ENCODE assay signal across 25 cellular contexts in the genomic region with DNA sequence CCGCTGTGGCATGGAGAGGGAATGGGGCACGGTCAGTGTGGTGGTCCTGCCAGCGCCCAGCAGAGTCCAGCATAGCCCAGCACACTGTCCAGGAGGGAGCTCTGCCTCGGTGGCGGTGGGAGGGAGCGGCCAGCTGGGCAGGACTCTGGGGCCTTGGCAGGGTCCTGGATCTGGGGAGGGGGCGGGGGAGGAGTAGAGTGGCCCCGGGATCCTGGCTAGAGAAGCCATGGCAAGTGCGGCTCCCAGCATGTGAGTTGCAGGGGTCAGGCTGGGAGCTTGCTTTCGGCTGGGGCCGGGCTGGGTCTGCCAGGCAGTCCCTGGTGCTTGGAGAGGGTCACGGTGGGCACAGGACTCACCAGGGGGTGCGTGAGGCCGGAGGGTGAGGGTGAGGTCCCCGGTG. TPM values are rescaled to one million over a fixed set of nuclear protein-coding genes. Genes with fewer than 3 reads are reported as not detected.
DNase-seq lines count a peak whose midpoint lies in the region; ATAC-seq and TF ChIP-seq lines count a peak whose summit lies in the region.
"Had no signal": no experiment of that assay in that cellular context is flagged by ENCODE, and none has a peak within 500 bp of the region (broad histone marks: within the 10 kb centered on the region; RNA-seq: fewer than 3 reads in every experiment).

No MANE protein-coding gene starts in this region.

- peaks cover 0 to 29% (median 0%) of the 10 kb centered on the region in 3 donors for H3K36me3 ChIP-seq in tibial nerve
- H3K36me3 ChIP-seq: SJCRH30 had no signal

- no peak for ATAC-seq in activated naive CD4-positive, alpha-beta T cell treated with anti-CD3 and anti-CD28 coated beads, Interleukin-2, amount 50 U/mL, for 72 hours
- ATAC-seq in memory B cell (ENCODE audit: low read depth), result no peak
- no peak for ATAC-seq in stimulated activated naive B cell treated with anti-CD40 and anti-IgM and Interleukin-4, amounts not matched to agents 10 μg/mL and 1 μg/mL and 100 μg/mL, for 72 hours (replicated peaks)
- ATAC-seq: HCT116, Right ventricle myocardium inferior had no signal

- H3K27ac ChIP-seq in tibial nerve, result no peak overlapping the region
- H3K27ac ChIP-seq: KMS-11, PC-9, SJCRH30 had no signal

- H3K27me3 Mint-ChIP-seq in activated naive CD4-positive, alpha-beta T cell treated with anti-CD3 and anti-CD28 coated beads for 36 hours (ENCODE audit: low read depth), result no peaks in the 10 kb centered on the region
- no peaks in the 10 kb centered on the region for H3K27me3 Mint-ChIP-seq in memory B cell
- no peaks in the 10 kb centered on the region for H3K27me3 Mint-ChIP-seq in stimulated activated naive B cell treated with anti-CD40 and anti-IgM and Interleukin-4, amounts not matched to agents 10 μg/mL and 1 μg/mL and 100 μg/mL, for 72 hours
- H3K27me3 Mint-ChIP-seq: IgD-negative memory B cell had no signal

- TF ChIP-seq EP300 in tibial nerve (IDR thresholded peaks at IDR 0.05), result no peak

- CTCF ChIA-PET in activated naive CD4-positive, alpha-beta T cell treated with anti-CD3 and anti-CD28 coated beads for 36 hours (lab: Charles Lee), result no interaction called here

- no peak overlapping the region for H3K4me3 Mint-ChIP-seq in activated naive CD4-positive, alpha-beta T cell treated with anti-CD3 and anti-CD28 coated beads for 36 hours
- no peak overlapping the region for H3K4me3 Mint-ChIP-seq in memory B cell
- H3K4me3 Mint-ChIP-seq in stimulated activated naive B cell treated with anti-CD40 and anti-IgM and Interleukin-4, amounts not matched to agents 10 μg/mL and 1 μg/mL and 100 μg/mL, for 72 hours, result peak overlapping the region; percentile 48 to 65
- H3K4me3 Mint-ChIP-seq: CD14-positive monocyte had no signal

- WGBS in tibial nerve, 2 donors, result 85 to 89% methylated on average over 10 to 15 of the region's 15 CpGs

- H3K9me3 Mint-ChIP-seq in activated naive CD4-positive, alpha-beta T cell treated with anti-CD3 and anti-CD28 coated beads, Interleukin-2, amount 50 U/mL, for 72 hours, result no peaks in the 10 kb centered on the region
- H3K9me3 Mint-ChIP-seq in activated naive CD4-positive, alpha-beta T cell treated with anti-CD3 and anti-CD28 coated beads for 36 hours, result no peaks in the 10 kb centered on the region
- no peaks in the 10 kb centered on the region for H3K9me3 Mint-ChIP-seq in memory B cell
- no peaks in the 10 kb centered on the region for H3K9me3 Mint-ChIP-seq in stimulated activated naive B cell treated with anti-CD40 and anti-IgM and Interleukin-4, amounts not matched to agents 10 μg/mL and 1 μg/mL and 100 μg/mL, for 72 hours
- H3K9me3 Mint-ChIP-seq: CD8-positive, alpha-beta memory T cell; IgD-negative memory B cell had no signal

- H3K27ac Mint-ChIP-seq in activated naive CD4-positive, alpha-beta T cell treated with anti-CD3 and anti-CD28 coated beads, Interleukin-2, amount 50 U/mL, for 72 hours, result peak overlapping the region; percentile 67 to 81
- H3K27ac Mint-ChIP-seq in activated naive CD4-positive, alpha-beta T cell treated with anti-CD3 and anti-CD28 coated beads for 36 hours, result no peak overlapping the region
- peak overlapping the region; percentile 70 for H3K27ac Mint-ChIP-seq in memory B cell
- H3K27ac Mint-ChIP-seq in stimulated activated naive B cell treated with anti-CD40 and anti-IgM and Interleukin-4, amounts not matched to agents 10 μg/mL and 1 μg/mL and 100 μg/mL, for 72 hours, result peak overlapping the region; percentile 89

- H3K4me1 ChIP-seq in tibial nerve, result peaks cover 0 to 48% (median 23%) of the 10 kb centered on the region in 4 donors
- H3K4me1 ChIP-seq: BE2C had no signal

- H3K36me3 Mint-ChIP-seq in activated naive CD4-positive, alpha-beta T cell treated with anti-CD3 and anti-CD28 coated beads, Interleukin-2, amount 50 U/mL, for 72 hours, result no peaks in the 10 kb centered on the region
- H3K36me3 Mint-ChIP-seq in activated naive CD4-positive, alpha-beta T cell treated with anti-CD3 and anti-CD28 coated beads for 36 hours (ENCODE audit: low read depth), result peaks cover 2% of the 10 kb centered on the region
- peaks cover 4% of the 10 kb centered on the region for H3K36me3 Mint-ChIP-seq in memory B cell
- H3K36me3 Mint-ChIP-seq in stimulated activated naive B cell treated with anti-CD40 and anti-IgM and Interleukin-4, amounts not matched to agents 10 μg/mL and 1 μg/mL and 100 μg/mL, for 72 hours, result peaks cover 4 to 31% of the 10 kb centered on the region in 2 donors
- H3K36me3 Mint-ChIP-seq: IgD-negative memory B cell had no signal

- intact Hi-C loops in activated naive CD4-positive, alpha-beta T cell treated with anti-CD3 and anti-CD28 coated beads for 36 hours (cut with micrococcal nuclease), result no loop called here

- DNase-seq in activated naive CD4-positive, alpha-beta T cell treated with anti-CD3 and anti-CD28 coated beads, Interleukin-2, amount 50 U/mL, for 72 hours (ENCODE audit: low spot score in 2 of 2), result no peak
- DNase-seq in activated naive CD4-positive, alpha-beta T cell treated with anti-CD3 and anti-CD28 coated beads for 36 hours, result no peak
- DNase-seq in memory B cell (ENCODE audit: low spot score in 2 of 2), result no peak
- DNase-seq in stimulated activated naive B cell treated with anti-CD40 and anti-IgM and Interleukin-4, amounts not matched to agents 10 μg/mL and 1 μg/mL and 100 μg/mL, for 72 hours, result no peak
- DNase-seq in activated gamma-delta T cell (lab: John Stamatoyannopoulos, UW), result no peak
- no peak for DNase-seq in tibial nerve (ENCODE audit: low spot score in 2 of 2)
- DNase-seq: 8988T; ACHN; BE2C; CD8-positive, alpha-beta memory T cell; DMS79 treated with DMSO at 0.1 percent for 48 hours; GF-D8; NCI-H1048; NCI-H1417; NCI-H1694; NCI-H2029 treated with DMSO at 0.1 percent for 48 hours; NCI-H446 treated with DMSO at 0.1 percent for 48 hours; NCI-H526; PC-9; SJCRH30 had no signal

- H3K4me3 ChIP-seq in tibial nerve, result no peak overlapping the region
- H3K4me3 ChIP-seq: PC-9, SJCRH30 had no signal

- H3K9me3 ChIP-seq in tibial nerve, result no peaks in the 10 kb centered on the region
- H3K9me3 ChIP-seq: BE2C, SJCRH30 had no signal

- H3K27me3 ChIP-seq in tibial nerve, result no peaks in the 10 kb centered on the region
- H3K27me3 ChIP-seq: BE2C, SJCRH30 had no signal

- TF ChIP-seq POLR2A in tibial nerve (IDR thresholded peaks at IDR 0.05), result no peak

- peaks cover 29% of the 10 kb centered on the region for H3K4me1 Mint-ChIP-seq in activated naive CD4-positive, alpha-beta T cell treated with anti-CD3 and anti-CD28 coated beads for 36 hours (ENCODE audit: low read depth)
- H3K4me1 Mint-ChIP-seq in memory B cell, result peaks cover 25% of the 10 kb centered on the region
- peaks cover 36 to 67% of the 10 kb centered on the region in 2 donors for H3K4me1 Mint-ChIP-seq in stimulated activated naive B cell treated with anti-CD40 and anti-IgM and Interleukin-4, amounts not matched to agents 10 μg/mL and 1 μg/mL and 100 μg/mL, for 72 hours

- no peak for TF ChIP-seq CTCF in tibial nerve (IDR thresholded peaks at IDR 0.05)

RNA-seq across cellular contexts. Expression of a gene that starts 3.9 kb away (rescaled TPM):
- total RNA-seq in activated naive CD4-positive, alpha-beta T cell treated with anti-CD3 and anti-CD28 coated beads, Interleukin-2, amount 50 U/mL, for 72 hours, result 10 to 100 TPM; 21.7 to 25.4 TPM
- 10 to 100 TPM; 15.9 to 17.3 TPM for total RNA-seq in activated naive CD4-positive, alpha-beta T cell treated with anti-CD3 and anti-CD28 coated beads for 36 hours
- total RNA-seq in tibial nerve, result 100 to 1,000 TPM in 1 of 4 donors, 10 to 100 TPM in 3; 51.1 to 117 (median 71.6) TPM

RNA-seq across cellular contexts. Expression of a gene that starts 3.9 kb away (rescaled TPM):
- total RNA-seq in activated naive CD4-positive, alpha-beta T cell treated with anti-CD3 and anti-CD28 coated beads, Interleukin-2, amount 50 U/mL, for 72 hours, result 10 to 100 TPM; 34.4 to 50.8 TPM
- total RNA-seq in activated naive CD4-positive, alpha-beta T cell treated with anti-CD3 and anti-CD28 coated beads for 36 hours, result 10 to 100 TPM; 48.5 to 50.7 TPM
- 100 to 1,000 TPM in 3 of 4 donors, 10 to 100 TPM in 1; 72.2 to 122 (median 108) TPM for total RNA-seq in tibial nerve

RNA-seq across cellular contexts. Expression of a gene that starts 22.1 kb away (rescaled TPM):
- 1 to 10 TPM in 1 of 2 donors, under 1 TPM in 1; 0.34 to 1.9 TPM for total RNA-seq in activated naive CD4-positive, alpha-beta T cell treated with anti-CD3 and anti-CD28 coated beads, Interleukin-2, amount 50 U/mL, for 72 hours
- under 1 TPM; 0.10 to 0.37 TPM for total RNA-seq in activated naive CD4-positive, alpha-beta T cell treated with anti-CD3 and anti-CD28 coated beads for 36 hours
- total RNA-seq in tibial nerve, result 1 to 10 TPM in 3 of 4 donors, under 1 TPM in 1; 0.66 to 2.7 (median 2.3) TPM

RNA-seq across cellular contexts. Expression of a gene that starts 46.2 kb away (rescaled TPM):
- 100 to 1,000 TPM; 205 to 246 TPM for total RNA-seq in activated naive CD4-positive, alpha-beta T cell treated with anti-CD3 and anti-CD28 coated beads, Interleukin-2, amount 50 U/mL, for 72 hours
- 100 to 1,000 TPM; 273 to 297 TPM for total RNA-seq in activated naive CD4-positive, alpha-beta T cell treated with anti-CD3 and anti-CD28 coated beads for 36 hours
- 100 to 1,000 TPM in 3 of 4 donors, 10 to 100 TPM in 1; 87.3 to 161 (median 111) TPM for total RNA-seq in tibial nerve

RNA-seq across cellular contexts. Expression of a gene that starts 58.9 kb away (rescaled TPM):
- 10 to 100 TPM; 38.0 to 72.1 TPM for total RNA-seq in activated naive CD4-positive, alpha-beta T cell treated with anti-CD3 and anti-CD28 coated beads, Interleukin-2, amount 50 U/mL, for 72 hours
- total RNA-seq in activated naive CD4-positive, alpha-beta T cell treated with anti-CD3 and anti-CD28 coated beads for 36 hours, result 10 to 100 TPM; 35.9 to 38.4 TPM
- total RNA-seq in tibial nerve, result 10 to 100 TPM; 34.3 to 70.5 (median 45.0) TPM

Comparison
In these comparisons a context has a peak if more than half of its experiments do, and no peak if none do; other contexts are left out.
1. H3K4me3 Mint-ChIP-seq: peak in stimulated activated naive B cell treated with anti-CD40 and anti-IgM and Interleukin-4, amounts not matched to agents 10 μg/mL and 1 μg/mL and 100 μg/mL, for 72 hours (2 of 2); none in activated naive CD4-positive, alpha-beta T cell treated with anti-CD3 and anti-CD28 coated beads for 36 hours (single experiment) and memory B cell (single experiment).